In the genomic region with DNA sequence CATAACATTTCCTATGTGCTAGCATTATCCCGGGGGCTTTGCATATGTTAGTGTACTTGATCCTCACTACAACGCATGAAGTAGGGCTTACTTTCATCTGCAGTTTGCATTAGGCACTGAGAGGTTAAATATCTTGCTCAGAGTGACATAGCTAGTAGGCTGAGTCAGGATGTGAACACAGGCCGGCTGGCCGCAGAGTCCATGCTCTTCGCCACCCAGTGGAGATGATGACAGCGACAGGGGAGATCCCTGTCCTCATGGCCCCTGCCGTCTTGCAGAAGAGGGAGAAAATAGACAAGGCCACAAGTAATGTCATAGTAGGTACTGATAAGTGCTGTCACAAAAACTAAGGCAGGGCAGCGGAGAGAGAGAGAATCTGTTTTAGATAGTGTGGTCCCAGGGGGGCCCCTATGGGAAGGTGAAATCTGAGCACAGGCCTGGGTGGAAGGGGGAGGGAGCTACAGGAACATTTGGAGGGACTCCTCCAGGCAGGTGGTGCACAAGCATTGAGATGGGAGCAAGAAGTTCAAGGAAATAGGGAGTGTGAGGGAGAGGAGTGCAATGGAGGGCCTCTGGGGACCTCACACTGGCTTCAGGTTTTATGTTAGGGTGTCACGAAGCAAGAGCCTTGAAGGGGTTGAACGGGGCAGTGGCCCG, we compare ENCODE assay signal across 1 cellular context.
TF ChIP-seq lines count a peak whose summit lies in the region.

No MANE protein-coding gene starts in this region.

TF ChIP-seq in GM23338, 12 proteins besides CTCF, POLR2A, EP300 and RAD21:
- TF ChIP-seq ZNF462 (CRISPR knock-in tag; IDR thresholded peaks at IDR 0.05), result no peak
- TF ChIP-seq, protein P1, sequence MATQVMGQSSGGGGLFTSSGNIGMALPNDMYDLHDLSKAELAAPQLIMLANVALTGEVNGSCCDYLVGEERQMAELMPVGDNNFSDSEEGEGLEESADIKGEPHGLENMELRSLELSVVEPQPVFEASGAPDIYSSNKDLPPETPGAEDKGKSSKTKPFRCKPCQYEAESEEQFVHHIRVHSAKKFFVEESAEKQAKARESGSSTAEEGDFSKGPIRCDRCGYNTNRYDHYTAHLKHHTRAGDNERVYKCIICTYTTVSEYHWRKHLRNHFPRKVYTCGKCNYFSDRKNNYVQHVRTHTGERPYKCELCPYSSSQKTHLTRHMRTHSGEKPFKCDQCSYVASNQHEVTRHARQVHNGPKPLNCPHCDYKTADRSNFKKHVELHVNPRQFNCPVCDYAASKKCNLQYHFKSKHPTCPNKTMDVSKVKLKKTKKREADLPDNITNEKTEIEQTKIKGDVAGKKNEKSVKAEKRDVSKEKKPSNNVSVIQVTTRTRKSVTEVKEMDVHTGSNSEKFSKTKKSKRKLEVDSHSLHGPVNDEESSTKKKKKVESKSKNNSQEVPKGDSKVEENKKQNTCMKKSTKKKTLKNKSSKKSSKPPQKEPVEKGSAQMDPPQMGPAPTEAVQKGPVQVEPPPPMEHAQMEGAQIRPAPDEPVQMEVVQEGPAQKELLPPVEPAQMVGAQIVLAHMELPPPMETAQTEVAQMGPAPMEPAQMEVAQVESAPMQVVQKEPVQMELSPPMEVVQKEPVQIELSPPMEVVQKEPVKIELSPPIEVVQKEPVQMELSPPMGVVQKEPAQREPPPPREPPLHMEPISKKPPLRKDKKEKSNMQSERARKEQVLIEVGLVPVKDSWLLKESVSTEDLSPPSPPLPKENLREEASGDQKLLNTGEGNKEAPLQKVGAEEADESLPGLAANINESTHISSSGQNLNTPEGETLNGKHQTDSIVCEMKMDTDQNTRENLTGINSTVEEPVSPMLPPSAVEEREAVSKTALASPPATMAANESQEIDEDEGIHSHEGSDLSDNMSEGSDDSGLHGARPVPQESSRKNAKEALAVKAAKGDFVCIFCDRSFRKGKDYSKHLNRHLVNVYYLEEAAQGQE (IDR thresholded peaks at IDR 0.05; ENCODE audit: unreplicated experiment), result no peak
- TF ChIP-seq STAT1 (IDR thresholded peaks at IDR 0.05; ENCODE audit: unreplicated experiment), result no peak
- TF ChIP-seq POLR2AphosphoS5 (IDR thresholded peaks at IDR 0.05; ENCODE audit: low read depth), result no peak
- TF ChIP-seq ZNF331 (CRISPR knock-in tag; IDR thresholded peaks at IDR 0.05; ENCODE audit: low read depth), result no peak
- no peak for TF ChIP-seq CREB1 (CRISPR knock-in tag; IDR thresholded peaks at IDR 0.05; ENCODE audit: low read depth)
- TF ChIP-seq JUNB (IDR thresholded peaks at IDR 0.05; ENCODE audit: unreplicated experiment), result no peak
- TF ChIP-seq, protein P2, sequence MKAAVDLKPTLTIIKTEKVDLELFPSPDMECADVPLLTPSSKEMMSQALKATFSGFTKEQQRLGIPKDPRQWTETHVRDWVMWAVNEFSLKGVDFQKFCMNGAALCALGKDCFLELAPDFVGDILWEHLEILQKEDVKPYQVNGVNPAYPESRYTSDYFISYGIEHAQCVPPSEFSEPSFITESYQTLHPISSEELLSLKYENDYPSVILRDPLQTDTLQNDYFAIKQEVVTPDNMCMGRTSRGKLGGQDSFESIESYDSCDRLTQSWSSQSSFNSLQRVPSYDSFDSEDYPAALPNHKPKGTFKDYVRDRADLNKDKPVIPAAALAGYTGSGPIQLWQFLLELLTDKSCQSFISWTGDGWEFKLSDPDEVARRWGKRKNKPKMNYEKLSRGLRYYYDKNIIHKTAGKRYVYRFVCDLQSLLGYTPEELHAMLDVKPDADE (IDR thresholded peaks at IDR 0.05), result no peak
- TF ChIP-seq EZH2 (IDR thresholded peaks at IDR 0.05; ENCODE audit: low read depth, unreplicated experiment), result no peak
- TF ChIP-seq ZNF114 (CRISPR knock-in tag; IDR thresholded peaks at IDR 0.05), result no peak
- no peak for TF ChIP-seq NANOG (IDR thresholded peaks at IDR 0.05; ENCODE audit: borderline replicate concordance)
- no peak for TF ChIP-seq EZH2phosphoT487 (IDR thresholded peaks at IDR 0.05; ENCODE audit: unreplicated experiment)
